8 cellular contexts compared by ENCODE assay signal in genomic region chr9:122931851-122932199, GRCh38. TPM values are rescaled to one million over a fixed set of nuclear protein-coding genes. Genes with fewer than 3 reads are reported as not detected.
DNase-seq lines count a peak whose midpoint lies in the region; ATAC-seq, FAIRE-seq and TF ChIP-seq lines count a peak whose summit lies in the region.

No MANE protein-coding gene starts in this region.

- ATAC-seq in GM18519 (IDR thresholded peaks at IDR 0.05; ENCODE audit: low FRiP score, unreplicated experiment), result no peak

- no peaks in the 10 kb centered on the region for H3K27me3 ChIP-seq in mucosa of rectum (ENCODE audit: control insufficient read depth in 2 of 2, insufficient read depth in 2 of 2, low read length in 2 of 2)

- peak overlapping the region; percentile 76 to 93 for H3K4me3 ChIP-seq in mucosa of rectum (ENCODE audit: low read length in 2 of 2)

- H3K4me1 Mint-ChIP-seq in chondrocyte (ENCODE audit: low read depth), result peaks cover 23% of the 10 kb centered on the region

- H3K9me3 Mint-ChIP-seq in chondrocyte (ENCODE audit: low read depth), result no peaks in the 10 kb centered on the region

- no peaks in the 10 kb centered on the region for H3K9me3 ChIP-seq in mucosa of rectum (ENCODE audit: control insufficient read depth in 2 of 2, low read length in 2 of 2)

- peaks cover 2% of the 10 kb centered on the region for H3K36me3 Mint-ChIP-seq in chondrocyte (ENCODE audit: low read depth)

- peaks cover 5 to 7% of the 10 kb centered on the region in 2 donors for H3K36me3 ChIP-seq in mucosa of rectum (ENCODE audit: control insufficient read depth in 2 of 2, insufficient read depth in 2 of 2, low read length in 2 of 2)

- H3K27me3 Mint-ChIP-seq in chondrocyte (ENCODE audit: low read depth), result no peaks in the 10 kb centered on the region

- H3K9ac ChIP-seq in mucosa of rectum (ENCODE audit: low read depth in 1 of 2, low read length in 2 of 2), result peak overlapping the region; percentile 69 to 85

- H3K4me3 Mint-ChIP-seq in chondrocyte (ENCODE audit: unreplicated experiment), result no peak overlapping the region

- no peak for TF ChIP-seq CTCF in C4-2B (conservative IDR thresholded peaks at IDR 0.05)
- no peak for TF ChIP-seq CTCF in chondrocyte (IDR thresholded peaks at IDR 0.05)
- TF ChIP-seq CTCF in GM10266 (IDR thresholded peaks at IDR 0.05; ENCODE audit: control insufficient read depth, insufficient read depth, low read depth, missing control alignments), result no peak

- peaks cover 7 to 12% of the 10 kb centered on the region in 2 donors for H3K4me1 ChIP-seq in mucosa of rectum (ENCODE audit: control insufficient read depth in 2 of 2, insufficient read depth in 2 of 2, low read length in 2 of 2)

- peak overlapping the region; percentile 93 for H3K27ac Mint-ChIP-seq in chondrocyte (ENCODE audit: unreplicated experiment)

- FAIRE-seq in urothelium cell line (lab: Jason Lieb, UNC), result no peak

- peak; percentile 17 for DNase-seq in HPDE6-E6E7 (ENCODE audit: extremely low spot score)
- DNase-seq in chondrocyte (ENCODE audit: low spot score), result no peak
- DNase-seq in middle frontal gyrus (ENCODE audit: extremely low spot score, low spot score), result no peak
- no peak for DNase-seq in GM10266 (ENCODE audit: extremely low spot score)
- no peak for DNase-seq in urothelium cell line (ENCODE audit: low spot score)

- H3K27ac ChIP-seq in C4-2B (peak overlapping the region; percentile 88), mucosa of rectum (ENCODE audit: low read depth in 2 of 2, low read length in 2 of 2) (peak overlapping the region; percentile 59 to 70)

RNA-seq across cellular contexts. Expression of gene ZBTB26, which starts 0.5 kb away (rescaled TPM):
- 5.1 to 6.9 TPM (median 6.2 TPM) in 3 replicates for total RNA-seq in chondrocyte

RNA-seq across cellular contexts. Expression of gene RABGAP1, which starts 9.0 kb away (rescaled TPM):
- total RNA-seq in chondrocyte, result 91.8 to 94.2 TPM (median 92.9 TPM) in 3 replicates

RNA-seq across cellular contexts. Expression of gene ZBTB6, which starts 18.7 kb away (rescaled TPM):
- 8.1 to 8.9 TPM (median 8.6 TPM) in 3 replicates for total RNA-seq in chondrocyte

RNA-seq across cellular contexts. Expression of gene RC3H2, which starts 26.7 kb away (rescaled TPM):
- total RNA-seq in chondrocyte, result 74.4 to 87.2 TPM (median 74.6 TPM) in 3 replicates
